ENCODE assay signal across 19 cellular contexts in the genomic region with DNA sequence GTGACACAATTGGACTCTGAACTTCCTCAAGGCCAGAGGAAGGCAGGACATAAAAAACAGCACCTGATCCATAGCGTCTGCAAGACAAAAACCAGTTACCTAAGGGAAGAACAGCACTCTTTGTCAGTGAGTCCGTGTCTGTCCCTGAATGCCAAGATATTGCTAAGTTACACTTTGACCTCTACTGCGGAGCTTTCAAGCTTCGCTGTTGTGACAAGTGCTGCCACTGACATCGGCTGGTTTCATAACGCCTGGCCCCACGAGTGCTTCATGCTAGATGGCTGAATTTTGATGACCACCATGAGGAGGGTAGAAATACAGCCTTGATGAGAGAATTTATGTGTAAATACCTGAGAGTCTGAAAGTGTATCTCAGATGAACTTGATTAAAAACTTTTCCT.
"Had no signal": no experiment of that assay in that cellular context is flagged by ENCODE, and none has a peak within 500 bp of the region (broad histone marks: within the 10 kb centered on the region; RNA-seq: fewer than 3 reads in every experiment).

No MANE protein-coding gene starts in this region.

- H3K27me3 ChIP-seq: dorsolateral prefrontal cortex, heart left ventricle, left lung, tibial artery, upper lobe of right lung, vagina had no signal

- H3K4me1 Mint-ChIP-seq: nephron progenitor cell had no signal

- H3K36me3 Mint-ChIP-seq: stimulated activated memory B cell treated with anti-CD40 and anti-IgM and Interleukin-4, amounts not matched to agents 10 μg/mL and 1 μg/mL and 100 μg/mL, for 72 hours had no signal

- H3K27ac Mint-ChIP-seq: naive thymus-derived CD4-positive, alpha-beta T cell; nephron progenitor cell; stimulated activated memory B cell treated with anti-CD40 and anti-IgM and Interleukin-4, amounts not matched to agents 10 μg/mL and 1 μg/mL and 100 μg/mL, for 72 hours; stimulated activated naive CD8-positive, alpha-beta T cell treated with anti-CD3 and anti-CD28 coated beads, Interleukin-15, Interleukin-2, amounts not matched to agents 100 ng/mL and 50 ng/mL, for 24 hours had no signal

- DNase-seq: cortex of kidney; dorsolateral prefrontal cortex; effector CD8-positive, alpha-beta T cell; foreskin melanocyte; heart left ventricle; hypothalamus; islet precursor cell; left lung; lower lobe of right lung; mesenchymal stem cell; naive thymus-derived CD4-positive, alpha-beta T cell; nephron progenitor cell; right cardiac atrium; stimulated activated CD4-positive, alpha-beta T cell treated with anti-CD3 and anti-CD28 coated beads, Interleukin-4, amount 100 ng/mL, for 24 hours; tibial artery; upper lobe of right lung had no signal

- ATAC-seq: heart left ventricle; left lung; lower lobe of right lung; naive thymus-derived CD4-positive, alpha-beta T cell; right cardiac atrium; stimulated activated memory B cell treated with anti-CD40 and anti-IgM and Interleukin-4, amounts not matched to agents 10 μg/mL and 1 μg/mL and 100 μg/mL, for 72 hours; upper lobe of right lung had no signal

- H3K4me3 ChIP-seq: dorsolateral prefrontal cortex, heart left ventricle, left lung, lower lobe of right lung, tibial artery, upper lobe of right lung, vagina had no signal

- H3K9me3 Mint-ChIP-seq: nephron progenitor cell; stimulated activated memory B cell treated with anti-CD40 and anti-IgM and Interleukin-4, amounts not matched to agents 10 μg/mL and 1 μg/mL and 100 μg/mL, for 72 hours; stimulated activated naive CD8-positive, alpha-beta T cell treated with anti-CD3 and anti-CD28 coated beads, Interleukin-15, Interleukin-2, amounts not matched to agents 100 ng/mL and 50 ng/mL, for 24 hours had no signal

- H3K9me3 ChIP-seq: heart left ventricle, left lung, lower lobe of right lung, tibial artery, upper lobe of right lung, vagina had no signal

- H3K27ac ChIP-seq: dorsolateral prefrontal cortex, heart left ventricle, left lung, lower lobe of right lung, tibial artery, upper lobe of right lung, vagina had no signal

- H3K27me3 Mint-ChIP-seq: stimulated activated memory B cell treated with anti-CD40 and anti-IgM and Interleukin-4, amounts not matched to agents 10 μg/mL and 1 μg/mL and 100 μg/mL, for 72 hours had no signal

- H3K4me1 ChIP-seq: heart left ventricle, left lung, lower lobe of right lung, tibial artery, upper lobe of right lung, vagina had no signal

- H3K4me3 Mint-ChIP-seq: naive thymus-derived CD4-positive, alpha-beta T cell; nephron progenitor cell; stimulated activated memory B cell treated with anti-CD40 and anti-IgM and Interleukin-4, amounts not matched to agents 10 μg/mL and 1 μg/mL and 100 μg/mL, for 72 hours; stimulated activated naive CD8-positive, alpha-beta T cell treated with anti-CD3 and anti-CD28 coated beads, Interleukin-15, Interleukin-2, amounts not matched to agents 100 ng/mL and 50 ng/mL, for 24 hours had no signal

- H3K36me3 ChIP-seq: heart left ventricle, left lung, lower lobe of right lung, tibial artery, upper lobe of right lung, vagina had no signal
